Comparison of ENCODE assay signal across 8 cellular contexts in genomic region chr7:128883622-128884549, GRCh38. TPM values are rescaled to one million over a fixed set of nuclear protein-coding genes. Genes with fewer than 3 reads are reported as not detected.
DNase-seq lines count a peak whose midpoint lies in the region; ATAC-seq lines count a peak whose summit lies in the region.

No MANE protein-coding gene starts in this region.

- H3K4me1 ChIP-seq in mesenchymal stem cell (ENCODE audit: control insufficient read depth, insufficient read depth, low read depth, low read length) = peaks cover 11% of the 10 kb centered on the region

- no peak overlapping the region for H2BK120ac ChIP-seq in mesenchymal stem cell (ENCODE audit: low read depth, low read length)

- peak; percentile 64 for ATAC-seq in GM18517 (IDR thresholded peaks at IDR 0.05; ENCODE audit: unreplicated experiment)
- ATAC-seq in HG03280 (IDR thresholded peaks at IDR 0.05; ENCODE audit: unreplicated experiment) = peak; percentile 63

- no peak overlapping the region for H2BK15ac ChIP-seq in mesenchymal stem cell (ENCODE audit: low read depth, poor library complexity, severe bottlenecking)

- no peak overlapping the region for H2BK12ac ChIP-seq in mesenchymal stem cell (ENCODE audit: low read length in 2 of 2)

- H3K27me3 ChIP-seq in mesenchymal stem cell (ENCODE audit: control insufficient read depth in 1 of 2, insufficient read depth in 1 of 2, low read length in 2 of 2) = peaks cover 0 to 33% of the 10 kb centered on the region in 2 experiments

- H3K79me1 ChIP-seq in mesenchymal stem cell (replicated peaks; ENCODE audit: low read length, poor library complexity, severe bottlenecking) = no peaks in the 10 kb centered on the region

- H2AK5ac ChIP-seq in mesenchymal stem cell (ENCODE audit: low read length, severe bottlenecking) = no peak overlapping the region

- peak overlapping the region; percentile 16 for H3K9ac ChIP-seq in mesenchymal stem cell (ENCODE audit: low read length)

- no peak overlapping the region for H3K18ac ChIP-seq in mesenchymal stem cell (ENCODE audit: low read depth in 1 of 2, low read length in 2 of 2)

- no peaks in the 10 kb centered on the region for H3K9me3 ChIP-seq in mesenchymal stem cell (ENCODE audit: control insufficient read depth, low read length)

- H3K4me3 ChIP-seq in mesenchymal stem cell (ENCODE audit: insufficient read depth in 1 of 2, low read depth in 1 of 2, low read length in 2 of 2) = no peak overlapping the region

- no peak overlapping the region for H4K8ac ChIP-seq in mesenchymal stem cell (ENCODE audit: low read length)

- in situ Hi-C loops in ACHN (cut with HindIII; ENCODE audit: low pct_ligation_motif_present, low pct_unique_long_range_greater_than_20kb, low sequenced_read_pairs) = no loop called here

- no peak overlapping the region for H3K23ac ChIP-seq in mesenchymal stem cell (ENCODE audit: low read length in 2 of 2)

- H2BK5ac ChIP-seq in mesenchymal stem cell (ENCODE audit: low read depth, low read length, poor library complexity, severe bottlenecking) = no peak overlapping the region

- H4K91ac ChIP-seq in mesenchymal stem cell (ENCODE audit: low read length) = no peak overlapping the region

- peaks cover 0 to 24% of the 10 kb centered on the region in 2 experiments for H3K36me3 ChIP-seq in mesenchymal stem cell (ENCODE audit: control insufficient read depth in 1 of 2, insufficient read depth in 2 of 2, low read depth in 1 of 2, low read length in 2 of 2)

- no peak overlapping the region for H3K14ac ChIP-seq in mesenchymal stem cell (ENCODE audit: low read length in 2 of 2)

- no peak overlapping the region for H3K27ac ChIP-seq in mesenchymal stem cell (ENCODE audit: low read length, poor library complexity, severe bottlenecking)

- WGBS in mesenchymal stem cell = 57% methylated on average over 20 of the region's 22 CpGs

- no peak overlapping the region for H3K4ac ChIP-seq in mesenchymal stem cell (ENCODE audit: low read depth in 1 of 2, low read length in 2 of 2)

- H2AFZ ChIP-seq in mesenchymal stem cell (ENCODE audit: low read depth, low read length) = no peak overlapping the region

- H3K4me2 ChIP-seq in mesenchymal stem cell (ENCODE audit: low read length, poor library complexity, severe bottlenecking) = no peak overlapping the region

- DNase-seq in ACHN (peak; percentile 83), NCI-H82 treated with DMSO at 0.1 percent for 48 hours (lab: John Stamatoyannopoulos, UW; ENCODE audit: unreplicated experiment) (peak; percentile 25), dermis blood vessel endothelial cell (peak; percentile 87), mesenchymal stem cell (peak; percentile 73)
- DNase-seq in activated CD4-positive, alpha-beta T cell treated with anti-CD3 and anti-CD28 coated beads, Interleukin-2, amount 50 U/mL, for 4 hours = peak; percentile 84 to 86
- DNase-seq in stimulated activated CD8-positive, alpha-beta memory T cell treated with anti-CD3 and anti-CD28 coated beads, Interleukin-2, amount 100 ng/mL, for 1 hour (ENCODE audit: low read depth in 2 of 2) = peak; percentile 73 to 75

RNA-seq across cellular contexts. Expression of gene ATP6V1F, which starts 21.2 kb away (rescaled TPM):
- total RNA-seq in dermis blood vessel endothelial cell = 86.5 and 93.1 TPM in 2 replicates
- 413 TPM for polyA plus RNA-seq in mesenchymal stem cell (2013, experiment 1 of 2)
- polyA plus RNA-seq in mesenchymal stem cell (2013, experiment 2 of 2) = 407 TPM

RNA-seq across cellular contexts. Expression of gene KCP, which starts 26.6 kb away (rescaled TPM):
- total RNA-seq in dermis blood vessel endothelial cell = 0.17 TPM in 1 of 2 replicates, not detected in the other
- polyA plus RNA-seq in mesenchymal stem cell (2013, experiment 1 of 2) = 3.4 TPM
- 3.1 TPM for polyA plus RNA-seq in mesenchymal stem cell (2013, experiment 2 of 2)

RNA-seq across cellular contexts. Expression of gene FLNC, which starts 53.7 kb away (rescaled TPM):
- total RNA-seq in dermis blood vessel endothelial cell = 117 and 331 TPM in 2 replicates
- 25.9 TPM for polyA plus RNA-seq in mesenchymal stem cell (2013, experiment 1 of 2)
- 23.7 TPM for polyA plus RNA-seq in mesenchymal stem cell (2013, experiment 2 of 2)

RNA-seq across cellular contexts. Expression of gene IRF5, which starts 53.8 kb away (rescaled TPM):
- total RNA-seq in dermis blood vessel endothelial cell = 0.09 and 0.17 TPM in 2 replicates
- polyA plus RNA-seq in mesenchymal stem cell (2013, experiment 1 of 2) = not detected
- not detected for polyA plus RNA-seq in mesenchymal stem cell (2013, experiment 2 of 2)

Comparison
In these comparisons a context has a peak if more than half of its experiments do, and no peak if none do; other contexts are left out.
1. DNase-seq: peak in every context shown above with its lines; median percentile 87 in dermis blood vessel endothelial cell; 85 in activated CD4-positive, alpha-beta T cell treated with anti-CD3 and anti-CD28 coated beads, Interleukin-2, amount 50 U/mL, for 4 hours; 83 in ACHN; 74 in stimulated activated CD8-positive, alpha-beta memory T cell treated with anti-CD3 and anti-CD28 coated beads, Interleukin-2, amount 100 ng/mL, for 1 hour; 73 in mesenchymal stem cell; 25 in NCI-H82 treated with DMSO at 0.1 percent for 48 hours.